Comparison of ENCODE assay signal across 14 cellular contexts in genomic region chr15:81184188-81184587, GRCh38. TPM values are rescaled to one million over a fixed set of nuclear protein-coding genes. Genes with fewer than 3 reads are reported as not detected.
A peak's percentile ranks its signal among the peaks of the same experiment; 100 is the strongest.
DNase-seq lines count a peak whose midpoint lies in the region; ATAC-seq and TF ChIP-seq lines count a peak whose summit lies in the region.
"Had no signal": no experiment of that assay in that cellular context is flagged by ENCODE, and none has a peak within 500 bp of the region (broad histone marks: within the 10 kb centered on the region; RNA-seq: fewer than 3 reads in every experiment).

No MANE protein-coding gene starts in this region.

- H3K36me3 Mint-ChIP-seq in mesothelial cell of epicardium = no peaks in the 10 kb centered on the region

- no peaks in the 10 kb centered on the region for H3K4me1 ChIP-seq in psoas muscle
- H3K4me1 ChIP-seq: BE2C had no signal

- H3K36me3 ChIP-seq in psoas muscle (ENCODE audit: insufficient read depth in 1 of 2, low read depth in 1 of 2) = no peaks in the 10 kb centered on the region
- H3K36me3 ChIP-seq: BE2C had no signal

- peak in 3 of 4 donors; percentile 59 to 78 (median 72) for ATAC-seq in psoas muscle

- no peak overlapping the region for H3K4me3 Mint-ChIP-seq in mesothelial cell of epicardium
- H3K4me3 Mint-ChIP-seq: IgD-negative memory B cell had no signal

- no peak overlapping the region for H3K27ac ChIP-seq in psoas muscle
- H3K27ac ChIP-seq: dorsolateral prefrontal cortex had no signal

- no peak overlapping the region for H3K27ac Mint-ChIP-seq in mesothelial cell of epicardium
- H3K27ac Mint-ChIP-seq: IgD-negative memory B cell had no signal

- H3K4me3 ChIP-seq in AG09309 (ENCODE audit: control insufficient read depth, low read depth, low read length) = no peak overlapping the region
- H3K4me3 ChIP-seq in fibroblast of villous mesenchyme (ENCODE audit: low read depth, low read length) = no peak overlapping the region
- no peak overlapping the region for H3K4me3 ChIP-seq in psoas muscle

- peaks cover 0 to 5% (median 0%) of the 10 kb centered on the region in 3 donors for H3K27me3 ChIP-seq in psoas muscle (ENCODE audit: insufficient read depth in 3 of 3, low read length in 2 of 3)
- H3K27me3 ChIP-seq: BE2C had no signal

- no peaks in the 10 kb centered on the region for H3K4me1 Mint-ChIP-seq in mesothelial cell of epicardium
- H3K4me1 Mint-ChIP-seq: IgD-negative memory B cell had no signal

- intact Hi-C loops in psoas muscle (cut with DNase I) = no loop called here

- DNase-seq in AG09309 (ENCODE audit: low read depth) (peak; percentile 85), NCI-H1694 treated with DMSO at 0.1 percent for 48 hours (lab: John Stamatoyannopoulos, UW) (peak; percentile 48), fibroblast of villous mesenchyme (ENCODE audit: low read depth) (peak; percentile 46), psoas muscle (peak; percentile 72 to 74), NCI-H748 (lab: John Stamatoyannopoulos, UW; ENCODE audit: unreplicated experiment) (no peak), NCI-H1436 treated with DMSO at 0.1 percent for 48 hours (lab: John Stamatoyannopoulos, UW) (no peak), mesothelial cell of epicardium (ENCODE audit: low spot score in 2 of 2, unreplicated experiment in 2 of 2) (no peak), HuH-7 (ENCODE audit: low spot score) (no peak)
- DNase-seq: BE2C, NCI-H187, NCI-H526 had no signal

- 68 to 84% (median 70%) methylated on average over 5 of the region's 5 CpGs for WGBS in psoas muscle, 3 donors

- H3K27me3 Mint-ChIP-seq in mesothelial cell of epicardium (ENCODE audit: low read depth) = peaks cover 80% of the 10 kb centered on the region

- no peaks in the 10 kb centered on the region for H3K9me3 ChIP-seq in psoas muscle
- H3K9me3 ChIP-seq: BE2C had no signal

- no peak for TF ChIP-seq CTCF in AG09309 (IDR thresholded peaks at IDR 0.05; ENCODE audit: control insufficient read depth, insufficient read depth, low read depth, low read length, missing control alignments)
- no peak for TF ChIP-seq CTCF in fibroblast of villous mesenchyme (IDR thresholded peaks at IDR 0.05; ENCODE audit: insufficient read depth, low read depth, low read length)
- TF ChIP-seq CTCF in psoas muscle (IDR thresholded peaks at IDR 0.05) = no peak
- TF ChIP-seq CTCF in mesothelial cell of epicardium (IDR thresholded peaks at IDR 0.05; ENCODE audit: unreplicated experiment) = no peak

- no peaks in the 10 kb centered on the region for H3K9me3 Mint-ChIP-seq in mesothelial cell of epicardium

RNA-seq across cellular contexts. Expression of gene IL16, which starts 12.5 kb away (rescaled TPM):
- 0.32 TPM in 1 of 2 replicates, not detected in the other for total RNA-seq in fibroblast of villous mesenchyme
- 1 to 10 TPM; 2.1 to 5.3 (median 2.6) TPM for total RNA-seq in psoas muscle
- 1 to 10 TPM; 1.2 to 2.6 (median 1.3) TPM for polyA plus RNA-seq in psoas muscle
- 0.27 to 0.35 TPM (median 0.34 TPM) in 3 replicates for total RNA-seq in mesothelial cell of epicardium

RNA-seq across cellular contexts. Expression of gene CFAP161, which starts 50.1 kb away (rescaled TPM):
- total RNA-seq in fibroblast of villous mesenchyme (0.64 and 0.86 TPM in 2 replicates), psoas muscle (under 1 TPM in 1 of 4 donors, not detected in 3; 0.28 TPM), mesothelial cell of epicardium (not detected in 3 replicates)
- polyA plus RNA-seq in psoas muscle = under 1 TPM in 1 of 3 donors, not detected in 2; 0.03 TPM
- polyA plus RNA-seq: IgD-negative memory B cell, liver had no signal

Comparison
In these comparisons a context has a peak if more than half of its experiments do, and no peak if none do; other contexts are left out.
1. DNase-seq: peak in AG09309 (single experiment), NCI-H1694 treated with DMSO at 0.1 percent for 48 hours (single experiment), fibroblast of villous mesenchyme (single experiment) and psoas muscle (2 of 2); none in NCI-H748 (single experiment), NCI-H1436 treated with DMSO at 0.1 percent for 48 hours (single experiment), mesothelial cell of epicardium (0 of 2) and HuH-7 (single experiment).